Comparison of ENCODE assay signal across 8 cellular contexts in genomic region chr2:137838255-137839092, GRCh38.
DNase-seq lines count a peak whose midpoint lies in the region; ATAC-seq and TF ChIP-seq lines count a peak whose summit lies in the region.

No MANE protein-coding gene starts in this region.

- H3K27me3 ChIP-seq in H9 (ENCODE audit: insufficient read depth, low read length) (no peaks in the 10 kb centered on the region), gastroesophageal sphincter (no peaks in the 10 kb centered on the region)

- no peak for TF ChIP-seq EP300 in gastroesophageal sphincter (IDR thresholded peaks at IDR 0.05)

- H3K14ac ChIP-seq in H9 (ENCODE audit: insufficient read depth, low read length) = no peak overlapping the region

- peak; percentile 7 for DNase-seq in GM04504 (ENCODE audit: low read depth)
- DNase-seq in H9 = no peak
- DNase-seq in NAMALWA (ENCODE audit: low spot score) = peak; percentile 55
- no peak for DNase-seq in T-helper 17 cell
- DNase-seq in sciatic nerve (ENCODE audit: low spot score) = no peak
- no peak for DNase-seq in activated T-cell treated with anti-CD3 and anti-CD28 coated beads, Interleukin-2, amount 50 U/mL, for 4 hours
- DNase-seq in GM19240 (ENCODE audit: insufficient read length, low spot score) = no peak

- H3K9ac ChIP-seq in H9 (ENCODE audit: extremely low read depth, insufficient read length, low read length) = no peak overlapping the region

- no peak overlapping the region for H3T11ph ChIP-seq in H9 (ENCODE audit: low read length)

- no peak overlapping the region for H3K4me3 Mint-ChIP-seq in H9
- H3K4me3 Mint-ChIP-seq in T-helper 17 cell = no peak overlapping the region
- no peak overlapping the region for H3K4me3 Mint-ChIP-seq in activated T-cell treated with anti-CD3 and anti-CD28 coated beads, Interleukin-2, amount 50 U/mL, for 4 hours

- H3K4me1 ChIP-seq in H9 (ENCODE audit: insufficient read depth, low read length) (peaks cover 2% of the 10 kb centered on the region; the same call in 1 of the 2 replicates), gastroesophageal sphincter (no peaks in the 10 kb centered on the region)

- H3K27ac Mint-ChIP-seq in H9 = 0 out of 7 replicates have a peak overlapping the region, but pooled peaks of 1 of the 3 experiments have one; percentile 55
- no peak overlapping the region for H3K27ac Mint-ChIP-seq in T-helper 17 cell

- H4K91ac ChIP-seq in H9 (ENCODE audit: insufficient read length, low read depth, low read length) = no peak overlapping the region

- no peak overlapping the region for H3K4me2 ChIP-seq in H9 (ENCODE audit: insufficient read depth, insufficient read length, low read length)

- H3K4ac ChIP-seq in H9 (ENCODE audit: low read depth, low read length) = no peak overlapping the region

- no peaks in the 10 kb centered on the region for H3K27me3 Mint-ChIP-seq in H9 (ENCODE audit: low read depth)
- peaks cover 22% of the 10 kb centered on the region for H3K27me3 Mint-ChIP-seq in T-helper 17 cell
- H3K27me3 Mint-ChIP-seq in activated T-cell treated with anti-CD3 and anti-CD28 coated beads, Interleukin-2, amount 50 U/mL, for 4 hours (ENCODE audit: low read depth) = peaks cover 6% of the 10 kb centered on the region

- WGBS in H9 (ENCODE audit: extremely low coverage, insufficient read length, low lambda C conversion rate) = no CpG with 5 or more reads among the region's 8 CpGs
- WGBS in gastroesophageal sphincter (ENCODE audit: low coverage in 1 of 2), 2 donors = 31 to 33% methylated on average over 7 of the region's 8 CpGs

- H3K27ac ChIP-seq in H9 (ENCODE audit: insufficient read length, low read depth, low read length) (no peak overlapping the region), gastroesophageal sphincter (no peak overlapping the region)

- ATAC-seq in T-helper 17 cell (peak; percentile 51), gastroesophageal sphincter (no peak), sciatic nerve (peak; percentile 76)
- no peak for ATAC-seq in activated T-cell treated with anti-CD3 and anti-CD28 coated beads, Interleukin-2, amount 50 U/mL, for 4 hours

- no peak overlapping the region for H2AK5ac ChIP-seq in H9 (ENCODE audit: insufficient read length, low read length)

- H4K20me1 ChIP-seq in H9 (ENCODE audit: control insufficient read depth, insufficient read depth, insufficient read length) = no peaks in the 10 kb centered on the region

- H2AFZ ChIP-seq in H9 (ENCODE audit: low read length) = no peak overlapping the region

- no peak overlapping the region for H2BK20ac ChIP-seq in H9 (ENCODE audit: low read depth, low read length, poor library complexity, severe bottlenecking)

- H3K23me2 ChIP-seq in H9 (ENCODE audit: insufficient read length, low read depth, low read length, poor library complexity, severe bottlenecking) = no peaks in the 10 kb centered on the region

- TF ChIP-seq POLR2A in gastroesophageal sphincter (IDR thresholded peaks at IDR 0.05) = no peak

- H3K36me3 Mint-ChIP-seq in H9 (ENCODE audit: insufficient read depth in 1 of 3, low read depth in 3 of 3) (no peaks in the 10 kb centered on the region), T-helper 17 cell (ENCODE audit: low read depth) (no peaks in the 10 kb centered on the region)
- H3K36me3 Mint-ChIP-seq in activated T-cell treated with anti-CD3 and anti-CD28 coated beads, Interleukin-2, amount 50 U/mL, for 4 hours (ENCODE audit: insufficient read depth) = no peaks in the 10 kb centered on the region

- no peaks in the 10 kb centered on the region for H3K79me2 ChIP-seq in H9 (ENCODE audit: insufficient read depth, low read length)

- no peaks in the 10 kb centered on the region for H3K9me3 Mint-ChIP-seq in H9
- H3K9me3 Mint-ChIP-seq in activated T-cell treated with anti-CD3 and anti-CD28 coated beads, Interleukin-2, amount 50 U/mL, for 4 hours = no peaks in the 10 kb centered on the region

- H3K36me3 ChIP-seq in gastroesophageal sphincter = no peaks in the 10 kb centered on the region

- no peak overlapping the region for H2BK12ac ChIP-seq in H9 (ENCODE audit: insufficient read length, low read depth, low read length)

- H2BK5ac ChIP-seq in H9 (ENCODE audit: insufficient read length, low read length) = no peak overlapping the region

- H3K56ac ChIP-seq in H9 (ENCODE audit: insufficient read length, low read depth, low read length) = no peak overlapping the region

- no peaks in the 10 kb centered on the region for H3K9me3 ChIP-seq in H9 (ENCODE audit: control insufficient read depth, low read depth, low read length)
- H3K9me3 ChIP-seq in T-helper 17 cell (ENCODE audit: control insufficient read depth, low read length, poor library complexity, severe bottlenecking) = no peaks in the 10 kb centered on the region
- H3K9me3 ChIP-seq in gastroesophageal sphincter = no peaks in the 10 kb centered on the region

- TF ChIP-seq CTCF in H9 (conservative IDR thresholded peaks at IDR 0.05) (peak; percentile 85), gastroesophageal sphincter (IDR thresholded peaks at IDR 0.05) (peak; percentile 40 to 69 (median 56))

- no peak overlapping the region for H3K18ac ChIP-seq in H9 (ENCODE audit: insufficient read length, low read depth, low read length)

- H3K4me1 Mint-ChIP-seq in H9 (peaks cover 6 to 9% of the 10 kb centered on the region in 2 experiments), T-helper 17 cell (no peaks in the 10 kb centered on the region)
- no peaks in the 10 kb centered on the region for H3K4me1 Mint-ChIP-seq in activated T-cell treated with anti-CD3 and anti-CD28 coated beads, Interleukin-2, amount 50 U/mL, for 4 hours (ENCODE audit: low read depth)

- no peak overlapping the region for H2BK15ac ChIP-seq in H9 (ENCODE audit: low read depth, low read length)

- intact Hi-C loops in sciatic nerve (cut with DNase I) = no loop called here

- no peak overlapping the region for H3K4me3 ChIP-seq in gastroesophageal sphincter

- H3K23ac ChIP-seq in H9 (ENCODE audit: insufficient read length, low read depth, low read length) = no peak overlapping the region

- H3K79me1 ChIP-seq in H9 (ENCODE audit: insufficient read depth, low read depth, low read length, poor library complexity, severe bottlenecking) = no peaks in the 10 kb centered on the region

- no peak overlapping the region for H4K5ac ChIP-seq in H9 (ENCODE audit: insufficient read length, low read depth, low read length)

- H2BK120ac ChIP-seq in H9 (ENCODE audit: low read depth, low read length, poor library complexity, severe bottlenecking) = no peak overlapping the region

- no peak overlapping the region for H4K8ac ChIP-seq in H9 (replicated peaks; ENCODE audit: insufficient read length, low read depth, low read length)

Comparison
In these comparisons a context has a peak if more than half of its experiments do, and no peak if none do; other contexts are left out.
1. DNase-seq: peak in GM04504 (single experiment) and NAMALWA (single experiment); none in H9 (single experiment), T-helper 17 cell (0 of 3), sciatic nerve (single experiment), activated T-cell treated with anti-CD3 and anti-CD28 coated beads, Interleukin-2, amount 50 U/mL, for 4 hours (single experiment) and GM19240 (single experiment).
2. ATAC-seq: peak in T-helper 17 cell (single experiment) and sciatic nerve (single experiment); none in gastroesophageal sphincter (single experiment) and activated T-cell treated with anti-CD3 and anti-CD28 coated beads, Interleukin-2, amount 50 U/mL, for 4 hours (0 of 2).